1 cellular context compared by ENCODE assay signal in the genomic region with DNA sequence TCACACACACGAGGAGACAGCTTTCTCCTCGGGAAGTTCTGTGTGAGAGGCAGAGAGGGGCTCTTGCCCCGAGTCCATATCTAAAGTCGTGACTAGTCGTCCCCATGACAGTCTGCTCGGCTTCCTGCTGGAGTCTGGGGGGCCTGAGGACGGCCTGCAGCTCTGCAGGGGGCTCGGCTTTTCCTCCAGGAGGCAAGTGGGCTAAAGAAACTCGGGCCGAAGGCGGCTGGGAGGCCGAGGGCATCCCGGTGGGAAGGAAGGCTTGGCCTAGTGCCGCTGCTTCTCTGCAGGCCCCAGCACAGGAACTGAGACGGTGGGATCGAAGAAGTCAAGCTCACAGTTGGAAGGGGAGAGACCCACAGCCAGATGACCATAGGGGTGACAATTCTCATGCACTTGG.
TF ChIP-seq lines count a peak whose summit lies in the region.

No MANE protein-coding gene starts in this region.

TF ChIP-seq in H1, 55 proteins besides CTCF, POLR2A, EP300 and RAD21:
- no peak for TF ChIP-seq KDM4A (IDR thresholded peaks at IDR 0.05; ENCODE audit: low read depth, low read length, severe bottlenecking)
- no peak for TF ChIP-seq EZH2 (IDR thresholded peaks at IDR 0.05; ENCODE audit: low read depth, low read length, severe bottlenecking)
- TF ChIP-seq YY1 (IDR thresholded peaks at IDR 0.05; ENCODE audit: low read depth, low read length): no peak
- no peak for TF ChIP-seq BRCA1 (IDR thresholded peaks at IDR 0.05; ENCODE audit: low read depth, low read length)
- TF ChIP-seq POU5F1 (IDR thresholded peaks at IDR 0.05; ENCODE audit: low read depth, low read length): no peak
- TF ChIP-seq HDAC6 (IDR thresholded peaks at IDR 0.05; ENCODE audit: low read depth, low read length): no peak
- no peak for TF ChIP-seq JUN (IDR thresholded peaks at IDR 0.05; ENCODE audit: low read depth, low read length)
- TF ChIP-seq CHD1 (IDR thresholded peaks at IDR 0.05; ENCODE audit: low read depth, low read length): no peak
- no peak for TF ChIP-seq SP1 (IDR thresholded peaks at IDR 0.05; ENCODE audit: low read depth, low read length)
- no peak for TF ChIP-seq SP4 (IDR thresholded peaks at IDR 0.05; ENCODE audit: low read length)
- TF ChIP-seq, protein P1, sequence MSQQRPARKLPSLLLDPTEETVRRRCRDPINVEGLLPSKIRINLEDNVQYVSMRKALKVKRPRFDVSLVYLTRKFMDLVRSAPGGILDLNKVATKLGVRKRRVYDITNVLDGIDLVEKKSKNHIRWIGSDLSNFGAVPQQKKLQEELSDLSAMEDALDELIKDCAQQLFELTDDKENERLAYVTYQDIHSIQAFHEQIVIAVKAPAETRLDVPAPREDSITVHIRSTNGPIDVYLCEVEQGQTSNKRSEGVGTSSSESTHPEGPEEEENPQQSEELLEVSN (IDR thresholded peaks at IDR 0.05): no peak
- TF ChIP-seq JUND (IDR thresholded peaks at IDR 0.05; ENCODE audit: low read length): no peak
- no peak for TF ChIP-seq RXRA (IDR thresholded peaks at IDR 0.05; ENCODE audit: insufficient read depth, low read depth, low read length)
- no peak for TF ChIP-seq CEBPB (IDR thresholded peaks at IDR 0.05; ENCODE audit: low read depth, low read length)
- TF ChIP-seq SAP30 (IDR thresholded peaks at IDR 0.05; ENCODE audit: insufficient read depth, insufficient replicate concordance, low read length): no peak
- TF ChIP-seq SRF (IDR thresholded peaks at IDR 0.05; ENCODE audit: low read depth, low read length): no peak
- TF ChIP-seq SIX5 (IDR thresholded peaks at IDR 0.05; ENCODE audit: low read depth, low read length): no peak
